ENCODE assay signal across 1 cellular context in genomic region chr7:6030988-6031387, GRCh38.
TF ChIP-seq lines count a peak whose summit lies in the region.

ANKRD61 (plus strand) TSS chr7:6031376; CDS start chr7:6031376, 0 bp downstream.

TF ChIP-seq in A549, 52 proteins besides CTCF, POLR2A, EP300 and RAD21 (continued from another document):
- TF ChIP-seq ATOH8 (CRISPR knock-in tag; IDR thresholded peaks at IDR 0.05; ENCODE audit: low read depth), result no peak
- TF ChIP-seq KDM1A (IDR thresholded peaks at IDR 0.05; ENCODE audit: low read depth), result no peak
- TF ChIP-seq CHD4 (IDR thresholded peaks at IDR 0.05; ENCODE audit: borderline replicate concordance), result no peak
- no peak for TF ChIP-seq JUNB (IDR thresholded peaks at IDR 0.05)
